In genomic region chr7:25779002-25779546, GRCh38 we compare ENCODE assay signal across 26 cellular contexts.
"Had no signal": no experiment of that assay in that cellular context is flagged by ENCODE, and none has a peak within 500 bp of the region (broad histone marks: within the 10 kb centered on the region; RNA-seq: fewer than 3 reads in every experiment).

No MANE protein-coding gene starts in this region.

- DNase-seq: activated CD4-positive, alpha-beta memory T cell treated with anti-CD3 and anti-CD28 coated beads for 36 hours; activated CD4-positive, alpha-beta T cell treated with anti-CD3 and anti-CD28 coated beads, Interleukin-2, amount 10 ng/mL, durations not matched to agents 7 days and 5 days; activated CD4-positive, CD25-positive, alpha-beta regulatory T cell; activated CD8-positive, alpha-beta memory T cell treated with anti-CD3 and anti-CD28 coated beads for 24 hours; activated gamma-delta T cell; activated naive CD4-positive, alpha-beta T cell treated with anti-CD3 and anti-CD28 coated beads for 36 hours; activated T-cell treated with anti-CD3 and anti-CD28 coated beads, Interleukin-2, amount 50 U/mL, for 48 hours; anterior cingulate cortex; MM.1S; NCI-H1105; NCI-H1436; NCI-H1694 treated with DMSO at 0.1 percent for 48 hours; NCI-H2029 treated with DMSO at 0.1 percent for 48 hours; NCI-H446; NCI-H524; NCI-H82; OCI-M1; RPMI8226; SK-N-SH; T-helper 1 cell had no signal

- H3K9me3 Mint-ChIP-seq: activated CD4-positive, alpha-beta memory T cell treated with anti-CD3 and anti-CD28 coated beads for 36 hours; activated CD4-positive, alpha-beta T cell treated with anti-CD3 and anti-CD28 coated beads, Interleukin-2, amount 10 ng/mL, durations not matched to agents 7 days and 5 days; activated naive CD4-positive, alpha-beta T cell treated with anti-CD3 and anti-CD28 coated beads for 36 hours had no signal

- H3K9ac ChIP-seq: KMS-11, SK-N-SH had no signal

- H3K27me3 Mint-ChIP-seq: activated naive CD8-positive, alpha-beta T cell had no signal

- H3K36me3 Mint-ChIP-seq: activated CD4-positive, alpha-beta memory T cell treated with anti-CD3 and anti-CD28 coated beads for 36 hours; activated naive CD8-positive, alpha-beta T cell had no signal

- H3K9me3 ChIP-seq: SK-N-SH had no signal

- H3K27ac Mint-ChIP-seq: activated CD4-positive, alpha-beta memory T cell treated with anti-CD3 and anti-CD28 coated beads for 36 hours; activated CD4-positive, alpha-beta T cell treated with anti-CD3 and anti-CD28 coated beads, Interleukin-2, amount 10 ng/mL, durations not matched to agents 7 days and 5 days; activated naive CD4-positive, alpha-beta T cell treated with anti-CD3 and anti-CD28 coated beads for 36 hours; activated naive CD8-positive, alpha-beta T cell; activated T-helper 17 cell treated with anti-CD3 and anti-CD28 coated beads, Interleukin-2, amount 50 U/mL, for 72 hours had no signal

- H3K4me1 Mint-ChIP-seq: activated CD4-positive, alpha-beta T cell treated with anti-CD3 and anti-CD28 coated beads, Interleukin-2, amount 10 ng/mL, durations not matched to agents 7 days and 5 days; activated T-helper 17 cell treated with anti-CD3 and anti-CD28 coated beads, Interleukin-2, amount 50 U/mL, for 72 hours had no signal

- H3K4me2 ChIP-seq: KMS-11, SK-N-SH had no signal

- ATAC-seq: activated T-helper 17 cell treated with anti-CD3 and anti-CD28 coated beads, Interleukin-2, amount 50 U/mL, for 72 hours; Panc1; Right ventricle myocardium inferior had no signal

- H3K4me3 Mint-ChIP-seq: activated CD4-positive, alpha-beta memory T cell treated with anti-CD3 and anti-CD28 coated beads for 36 hours; activated CD4-positive, alpha-beta T cell treated with anti-CD3 and anti-CD28 coated beads, Interleukin-2, amount 10 ng/mL, durations not matched to agents 7 days and 5 days; activated naive CD4-positive, alpha-beta T cell treated with anti-CD3 and anti-CD28 coated beads for 36 hours; activated naive CD8-positive, alpha-beta T cell; activated T-helper 17 cell treated with anti-CD3 and anti-CD28 coated beads, Interleukin-2, amount 50 U/mL, for 72 hours had no signal

- H3K27ac ChIP-seq: KMS-11, VCaP had no signal
